ENCODE assay signal across 18 cellular contexts in genomic region chr16:85897384-85897783, GRCh38. TPM values are rescaled to one million over a fixed set of nuclear protein-coding genes. Genes with fewer than 3 reads are reported as not detected.
DNase-seq lines count a peak whose midpoint lies in the region; ATAC-seq, FAIRE-seq and TF ChIP-seq lines count a peak whose summit lies in the region.
"Had no signal": no experiment of that assay in that cellular context is flagged by ENCODE, and none has a peak within 500 bp of the region (broad histone marks: within the 10 kb centered on the region; RNA-seq: fewer than 3 reads in every experiment).

No MANE protein-coding gene starts in this region.

- intact Hi-C loops in OCI-LY7 (cut with micrococcal nuclease; ENCODE audit: unreplicated experiment) = loop anchor here (10.0 kb wide), 1 partner anchor 117 kb away; no protein-coding TSS in a partner anchor
- intact Hi-C loops in naive thymus-derived CD4-positive, alpha-beta T cell (cut with micrococcal nuclease) = loop anchor here (1.0 to 5.0 kb wide), 3 partner anchors 75 to 95 kb away; no protein-coding TSS in a partner anchor

- no peaks in the 10 kb centered on the region for H3K36me3 Mint-ChIP-seq in T-helper 1 cell treated with Interleukin-12 subunit alpha and Interleukin-12 subunit beta and Interleukin-4 antibody, amounts not matched to agents 30 μg/mL and 1 μg/mL, for 36 hours (ENCODE audit: low read depth)
- H3K36me3 Mint-ChIP-seq in naive thymus-derived CD4-positive, alpha-beta T cell = no peaks in the 10 kb centered on the region
- H3K36me3 Mint-ChIP-seq: mesothelial cell of epicardium had no signal

- H3K27me3 Mint-ChIP-seq in T-helper 1 cell treated with Interleukin-12 subunit alpha and Interleukin-12 subunit beta and Interleukin-4 antibody, amounts not matched to agents 30 μg/mL and 1 μg/mL, for 36 hours (ENCODE audit: low read depth) = peaks cover 28% of the 10 kb centered on the region
- H3K27me3 Mint-ChIP-seq in naive thymus-derived CD4-positive, alpha-beta T cell = peaks cover 0 to 9% (median 0%) of the 10 kb centered on the region in 5 donors

- peaks cover 33% of the 10 kb centered on the region for H3K36me3 ChIP-seq in OCI-LY7 (ENCODE audit: insufficient read depth, low read length)
- peaks cover 0 to 4% (median 0%) of the 10 kb centered on the region in 3 experiments for H3K36me3 ChIP-seq in naive thymus-derived CD4-positive, alpha-beta T cell (ENCODE audit: control insufficient read depth in 2 of 3, insufficient read depth in 3 of 3, low read length in 3 of 3)
- H3K36me3 ChIP-seq: upper lobe of left lung had no signal

- H2AFZ ChIP-seq in OCI-LY7 (ENCODE audit: low read length) = no peak overlapping the region

- peaks cover 36% of the 10 kb centered on the region for H3K4me1 Mint-ChIP-seq in T-helper 1 cell treated with Interleukin-12 subunit alpha and Interleukin-12 subunit beta and Interleukin-4 antibody, amounts not matched to agents 30 μg/mL and 1 μg/mL, for 36 hours (ENCODE audit: low read depth)
- peaks cover 26 to 41% (median 37%) of the 10 kb centered on the region in 7 donors for H3K4me1 Mint-ChIP-seq in naive thymus-derived CD4-positive, alpha-beta T cell

- FAIRE-seq in GM18507 (lab: Jason Lieb, UNC) = peak; percentile 56
- FAIRE-seq: A549, H1 had no signal

- H4K20me1 ChIP-seq in OCI-LY7 (ENCODE audit: insufficient read depth, low read length) = peaks cover 5% of the 10 kb centered on the region; the same call in 1 of the 2 replicates

- no peak for DNase-seq in T-helper 1 cell
- no peak for DNase-seq in GM18507 (ENCODE audit: extremely low spot score, insufficient read length, low read depth)
- peak; percentile 46 for DNase-seq in OCI-LY7 (ENCODE audit: low spot score)
- DNase-seq in naive thymus-derived CD4-positive, alpha-beta T cell = no peak
- no peak for DNase-seq in caudate nucleus (lab: John Stamatoyannopoulos, UW)
- DNase-seq: Calu3; effector memory CD4-positive, alpha-beta T cell; foreskin fibroblast; stimulated activated CD4-positive, alpha-beta T cell treated with anti-CD3 and anti-CD28 coated beads, Interleukin-15, amount 100 ng/mL, for 24 hours; upper lobe of left lung had no signal

- no peak overlapping the region for H3K27ac Mint-ChIP-seq in T-helper 1 cell treated with Interleukin-12 subunit alpha and Interleukin-12 subunit beta and Interleukin-4 antibody, amounts not matched to agents 30 μg/mL and 1 μg/mL, for 36 hours
- H3K27ac Mint-ChIP-seq in naive thymus-derived CD4-positive, alpha-beta T cell = peak overlapping the region in 2 of 9 donors; percentile 54 to 67
- H3K27ac Mint-ChIP-seq: mesothelial cell of epicardium, progenitor cell of endocrine pancreas had no signal

- CTCF ChIA-PET in OCI-LY7 (lab: Charles Lee; ENCODE audit: unreplicated experiment) = no interaction called here
- CTCF ChIA-PET in naive thymus-derived CD4-positive, alpha-beta T cell (lab: Charles Lee) = interaction anchor here (0.7 kb wide), 1 partner anchor 79 kb away, joined by 3 read pairs; no protein-coding TSS in a partner anchor

- no peaks in the 10 kb centered on the region for H3K9me3 ChIP-seq in OCI-LY7 (ENCODE audit: low read length)
- H3K9me3 ChIP-seq in naive thymus-derived CD4-positive, alpha-beta T cell (ENCODE audit: control insufficient read depth in 2 of 3, low read length in 3 of 3) = no peaks in the 10 kb centered on the region
- H3K9me3 ChIP-seq: A549, upper lobe of left lung had no signal

- peaks cover 47% of the 10 kb centered on the region for H3K79me2 ChIP-seq in OCI-LY7 (ENCODE audit: insufficient read depth, low read depth, low read length)

- TF ChIP-seq CTCF in OCI-LY7 (conservative IDR thresholded peaks at IDR 0.05; ENCODE audit: low read length) = peak; percentile 69

- no TSS peak for BruUV-seq in OCI-LY7 (replicated peaks; lab: Mats Ljungman, UMichigan)

- peaks cover 41% of the 10 kb centered on the region for H3K4me1 ChIP-seq in OCI-LY7 (ENCODE audit: insufficient read depth, low read length, poor library complexity, severe bottlenecking)
- peaks cover 6 to 16% of the 10 kb centered on the region in 2 donors for H3K4me1 ChIP-seq in naive thymus-derived CD4-positive, alpha-beta T cell (ENCODE audit: control insufficient read depth in 2 of 2, insufficient read depth in 2 of 2, low read length in 2 of 2)

- peak overlapping the region; percentile 6 for H3K4me3 Mint-ChIP-seq in T-helper 1 cell treated with Interleukin-12 subunit alpha and Interleukin-12 subunit beta and Interleukin-4 antibody, amounts not matched to agents 30 μg/mL and 1 μg/mL, for 36 hours
- H3K4me3 Mint-ChIP-seq in naive thymus-derived CD4-positive, alpha-beta T cell = peak overlapping the region; percentile 4 to 90 (median 52)

- H3K27me3 ChIP-seq in naive thymus-derived CD4-positive, alpha-beta T cell (ENCODE audit: control insufficient read depth in 2 of 2, insufficient read depth in 2 of 2, low read length in 2 of 2) = no peaks in the 10 kb centered on the region

- H3K4me3 ChIP-seq in OCI-LY7 (ENCODE audit: low read depth, low read length, poor library complexity, severe bottlenecking) = peak overlapping the region; percentile 96
- no peak overlapping the region for H3K4me3 ChIP-seq in naive thymus-derived CD4-positive, alpha-beta T cell (ENCODE audit: low read length)
- H3K4me3 ChIP-seq: A549 had no signal

- H3K27ac ChIP-seq in OCI-LY7 (ENCODE audit: low read depth, low read length, poor library complexity, severe bottlenecking) (no peak overlapping the region), caudate nucleus (ENCODE audit: low read depth, low read length) (no peak overlapping the region)
- H3K27ac ChIP-seq in naive thymus-derived CD4-positive, alpha-beta T cell (ENCODE audit: low read depth, low read length) = no peak overlapping the region
- H3K27ac ChIP-seq: A549, upper lobe of left lung, VCaP had no signal

- peak overlapping the region; percentile 85 for H3K4me2 ChIP-seq in OCI-LY7 (ENCODE audit: low read length)

- POLR2A ChIA-PET in OCI-LY7 (lab: Charles Lee) = interaction anchor here (0.6 kb wide), 1 partner anchor 9 kb away, joined by 3 read pairs; no protein-coding TSS in a partner anchor
- POLR2A ChIA-PET in naive thymus-derived CD4-positive, alpha-beta T cell (lab: Charles Lee) = no interaction called here

- H3K9me2 ChIP-seq in OCI-LY7 (ENCODE audit: insufficient read depth, low read length) = no peaks in the 10 kb centered on the region

- ATAC-seq in naive thymus-derived CD4-positive, alpha-beta T cell = no peak
- ATAC-seq in HG02678 (IDR thresholded peaks at IDR 0.05; ENCODE audit: unreplicated experiment) (no peak), GM19328 (IDR thresholded peaks at IDR 0.05; ENCODE audit: unreplicated experiment) (no peak)
- ATAC-seq: A549 had no signal

- H3K9me3 Mint-ChIP-seq in T-helper 1 cell treated with Interleukin-12 subunit alpha and Interleukin-12 subunit beta and Interleukin-4 antibody, amounts not matched to agents 30 μg/mL and 1 μg/mL, for 36 hours = no peaks in the 10 kb centered on the region
- H3K9me3 Mint-ChIP-seq in naive thymus-derived CD4-positive, alpha-beta T cell = no peaks in the 10 kb centered on the region
- H3K9me3 Mint-ChIP-seq: mesothelial cell of epicardium had no signal

RNA-seq across cellular contexts. Expression of gene IRF8, which starts 1.6 kb away (rescaled TPM):
- 181 and 188 TPM in 2 replicates for total RNA-seq in OCI-LY7 (2014; rRNA removed; shearing (Covaris generic))
- 210 and 224 TPM in 2 replicates for total RNA-seq in OCI-LY7 (2022)
- 100 to 1,000 TPM in 1 of 5 experiments, 10 to 100 TPM in 2, 1 to 10 TPM in 2; 3.5 to 105 (median 19.9) TPM for total RNA-seq in naive thymus-derived CD4-positive, alpha-beta T cell
- polyA plus RNA-seq in naive thymus-derived CD4-positive, alpha-beta T cell = 1 to 10 TPM; 4.5 to 6.4 TPM
